1 cellular context compared by ENCODE assay signal in the genomic region with DNA sequence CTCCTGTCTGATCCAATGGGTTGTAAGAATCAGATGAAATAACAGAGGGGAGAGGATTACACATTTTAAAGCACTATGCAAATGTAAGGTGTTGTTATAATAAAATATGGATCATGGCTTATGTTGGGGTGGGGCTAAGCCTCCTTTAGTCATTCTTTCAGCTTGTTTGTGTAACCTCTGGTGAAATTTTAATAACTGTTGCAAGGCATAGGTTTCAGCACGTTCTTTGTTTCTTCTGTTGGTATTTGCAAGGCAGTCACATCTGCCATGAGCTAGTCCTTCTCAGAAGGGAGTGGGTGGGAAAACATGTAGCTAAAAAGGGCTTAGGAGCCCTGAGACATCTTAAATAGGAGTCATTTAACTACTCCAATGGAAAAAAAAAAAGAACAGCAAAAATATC.
TF ChIP-seq lines count a peak whose summit lies in the region.

No MANE protein-coding gene starts in this region.

TF ChIP-seq in HepG2, 621 proteins besides CTCF, POLR2A, EP300 and RAD21:
- no peak for TF ChIP-seq ZNF30 (CRISPR knock-in tag; IDR thresholded peaks at IDR 0.05)
- no peak for TF ChIP-seq TBP (CRISPR knock-in tag; IDR thresholded peaks at IDR 0.05)
- TF ChIP-seq, protein P1, sequence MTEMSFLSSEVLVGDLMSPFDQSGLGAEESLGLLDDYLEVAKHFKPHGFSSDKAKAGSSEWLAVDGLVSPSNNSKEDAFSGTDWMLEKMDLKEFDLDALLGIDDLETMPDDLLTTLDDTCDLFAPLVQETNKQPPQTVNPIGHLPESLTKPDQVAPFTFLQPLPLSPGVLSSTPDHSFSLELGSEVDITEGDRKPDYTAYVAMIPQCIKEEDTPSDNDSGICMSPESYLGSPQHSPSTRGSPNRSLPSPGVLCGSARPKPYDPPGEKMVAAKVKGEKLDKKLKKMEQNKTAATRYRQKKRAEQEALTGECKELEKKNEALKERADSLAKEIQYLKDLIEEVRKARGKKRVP (CRISPR knock-in tag; IDR thresholded peaks at IDR 0.05), result 0 out of 4 replicates have a peak, but pooled peaks of 1 of the 2 experiments have one; percentile 15
- TF ChIP-seq HDAC1 (CRISPR knock-in tag; IDR thresholded peaks at IDR 0.05), result no peak
- no peak for TF ChIP-seq ZNF878 (CRISPR knock-in tag; IDR thresholded peaks at IDR 0.05)
- no peak for TF ChIP-seq TOE1 (CRISPR knock-in tag; IDR thresholded peaks at IDR 0.05)
TF ChIP-seq in HepG2: peak in this region for 1.
